1 cellular context compared by ENCODE assay signal in genomic region chr5:82259172-82259800, GRCh38.
TF ChIP-seq lines count a peak whose summit lies in the region.

No MANE protein-coding gene starts in this region.

TF ChIP-seq in Ishikawa, 13 proteins besides CTCF, POLR2A, EP300 and RAD21 (continued from another document):
- no peak for TF ChIP-seq USF1 (IDR thresholded peaks at IDR 0.05)
- no peak for TF ChIP-seq ZBTB7A (IDR thresholded peaks at IDR 0.05; ENCODE audit: low read depth)
- no peak for TF ChIP-seq REST (IDR thresholded peaks at IDR 0.05; ENCODE audit: low read depth)
- no peak for TF ChIP-seq TEAD4 (IDR thresholded peaks at IDR 0.05)
- TF ChIP-seq MAX (IDR thresholded peaks at IDR 0.05) = no peak
- TF ChIP-seq TAF1 (IDR thresholded peaks at IDR 0.05; ENCODE audit: low read depth) = no peak
